ENCODE assay signal across 1 cellular context in genomic region chr6:82558531-82558930, GRCh38.
A peak's percentile ranks its signal among the peaks of the same experiment; 100 is the strongest.
TF ChIP-seq lines count a peak whose summit lies in the region.

No MANE protein-coding gene starts in this region.

TF ChIP-seq in WTC11, 78 proteins besides CTCF, POLR2A, EP300 and RAD21:
- TF ChIP-seq ZNF281 (CRISPR knock-in tag; IDR thresholded peaks at IDR 0.05) (peak; percentile 79), FOXP1 (CRISPR knock-in tag; IDR thresholded peaks at IDR 0.05; ENCODE audit: borderline replicate concordance) (peak; percentile 22; the same call in 1 of the 2 replicates)
